ENCODE assay signal across 10 cellular contexts in genomic region chr10:132375795-132376297, GRCh38.
"Had no signal": no experiment of that assay in that cellular context is flagged by ENCODE, and none has a peak within 500 bp of the region (broad histone marks: within the 10 kb centered on the region; RNA-seq: fewer than 3 reads in every experiment).

No MANE protein-coding gene starts in this region.

- H3K36me3 Mint-ChIP-seq: activated CD4-positive, alpha-beta memory T cell treated with anti-CD3 and anti-CD28 coated beads for 36 hours had no signal

- H3K27ac Mint-ChIP-seq: activated CD4-positive, alpha-beta memory T cell treated with anti-CD3 and anti-CD28 coated beads for 36 hours; stimulated activated naive CD8-positive, alpha-beta T cell treated with anti-CD3 and anti-CD28 coated beads, Interleukin-15, Interleukin-2, amounts not matched to agents 100 ng/mL and 50 ng/mL, for 24 hours had no signal

- H3K9me3 Mint-ChIP-seq: activated CD4-positive, alpha-beta memory T cell treated with anti-CD3 and anti-CD28 coated beads for 36 hours; neural crest cell; stimulated activated naive CD8-positive, alpha-beta T cell treated with anti-CD3 and anti-CD28 coated beads, Interleukin-15, Interleukin-2, amounts not matched to agents 100 ng/mL and 50 ng/mL, for 24 hours had no signal

- H3K4me3 ChIP-seq: colonic mucosa, testis had no signal

- H3K4me1 ChIP-seq: colonic mucosa, foreskin keratinocyte, testis had no signal

- H3K27me3 ChIP-seq: colonic mucosa, testis had no signal

- H3K9me3 ChIP-seq: colonic mucosa, testis had no signal

- DNase-seq: activated CD4-positive, alpha-beta memory T cell treated with anti-CD3 and anti-CD28 coated beads for 36 hours; colonic mucosa; effector CD4-positive, alpha-beta T cell; foreskin keratinocyte; stimulated activated CD4-positive, alpha-beta T cell treated with anti-CD3 and anti-CD28 coated beads, Interleukin-4, amount 100 ng/mL, for 24 hours; testis had no signal

- H3K36me3 ChIP-seq: colonic mucosa had no signal

- H3K27ac ChIP-seq: colonic mucosa, foreskin keratinocyte, testis, VCaP had no signal

- H3K4me3 Mint-ChIP-seq: activated CD4-positive, alpha-beta memory T cell treated with anti-CD3 and anti-CD28 coated beads for 36 hours; neural crest cell; stimulated activated naive CD8-positive, alpha-beta T cell treated with anti-CD3 and anti-CD28 coated beads, Interleukin-15, Interleukin-2, amounts not matched to agents 100 ng/mL and 50 ng/mL, for 24 hours had no signal

- H3K27me3 Mint-ChIP-seq: stimulated activated naive CD8-positive, alpha-beta T cell treated with anti-CD3 and anti-CD28 coated beads, Interleukin-15, Interleukin-2, amounts not matched to agents 100 ng/mL and 50 ng/mL, for 24 hours had no signal

- ATAC-seq: left colon had no signal
